In genomic region chr1:58904299-58905125, GRCh38 we compare ENCODE assay signal across 8 cellular contexts.
DNase-seq lines count a peak whose midpoint lies in the region; ATAC-seq, FAIRE-seq and TF ChIP-seq lines count a peak whose summit lies in the region.

No MANE protein-coding gene starts in this region.

- ATAC-seq in activated CD8-positive, alpha-beta T cell treated with anti-CD3 and anti-CD28 coated beads for 36 hours, result no peak
- ATAC-seq in GM21528 (IDR thresholded peaks at IDR 0.05; ENCODE audit: low FRiP score, unreplicated experiment) (no peak), left colon (no peak), GM19324 (IDR thresholded peaks at IDR 0.05; ENCODE audit: low FRiP score, unreplicated experiment) (no peak), HG02885 (IDR thresholded peaks at IDR 0.05; ENCODE audit: poor library complexity, unreplicated experiment) (no peak)

- peak overlapping the region; percentile 67 for H3K4me3 Mint-ChIP-seq in activated CD8-positive, alpha-beta T cell treated with anti-CD3 and anti-CD28 coated beads for 36 hours

- H3K27me3 Mint-ChIP-seq in activated CD8-positive, alpha-beta T cell treated with anti-CD3 and anti-CD28 coated beads for 36 hours, result no peaks in the 10 kb centered on the region

- CTCF ChIA-PET in activated CD8-positive, alpha-beta T cell treated with anti-CD3 and anti-CD28 coated beads for 36 hours (lab: Charles Lee), result interaction anchor here (1.4 kb wide), 1 partner anchor 43 kb away, joined by 3 read pairs; no protein-coding TSS in a partner anchor

- no peaks in the 10 kb centered on the region for H3K36me3 Mint-ChIP-seq in activated CD8-positive, alpha-beta T cell treated with anti-CD3 and anti-CD28 coated beads for 36 hours (ENCODE audit: low read depth)

- peaks cover 11% of the 10 kb centered on the region for H3K4me1 Mint-ChIP-seq in activated CD8-positive, alpha-beta T cell treated with anti-CD3 and anti-CD28 coated beads for 36 hours (ENCODE audit: low read depth)

- H3K9me3 ChIP-seq in hepatocyte (ENCODE audit: low read depth) (no peaks in the 10 kb centered on the region), small intestine (ENCODE audit: control insufficient read depth, low read depth) (no peaks in the 10 kb centered on the region)

- peak overlapping the region; percentile 76 for H3K4me2 ChIP-seq in hepatocyte

- no peak for DNase-seq in H7
- DNase-seq in activated CD8-positive, alpha-beta T cell treated with anti-CD3 and anti-CD28 coated beads for 36 hours, result no peak
- no peak for DNase-seq in hepatocyte (ENCODE audit: low spot score)
- no peak for DNase-seq in small intestine
- no peak for DNase-seq in left colon

- TF ChIP-seq CTCF in activated CD8-positive, alpha-beta T cell treated with anti-CD3 and anti-CD28 coated beads for 36 hours (IDR thresholded peaks at IDR 0.05), result no peak
- TF ChIP-seq CTCF in hepatocyte (IDR thresholded peaks at IDR 0.05; ENCODE audit: poor library complexity), result no peak

- H3K27ac ChIP-seq in hepatocyte (peak overlapping the region; percentile 95), small intestine (ENCODE audit: low read depth in 1 of 2, low read length in 1 of 2) (peak overlapping the region; percentile 93 to 98)

- POLR2A ChIA-PET in activated CD8-positive, alpha-beta T cell treated with anti-CD3 and anti-CD28 coated beads for 36 hours (lab: Charles Lee), result interaction anchor here (1.5 kb wide), 1 partner anchor 120 kb away, joined by 11 read pairs; the partner anchor contains the start of gene JUN

- peak overlapping the region; percentile 65 for H3K4me3 ChIP-seq in H7 (ENCODE audit: insufficient read depth, low read depth, low read length)
- H3K4me3 ChIP-seq in hepatocyte, result peak overlapping the region; percentile 2
- peak overlapping the region in 1 of 2 donors; percentile 30 for H3K4me3 ChIP-seq in small intestine (ENCODE audit: low read depth in 1 of 2, low read length in 2 of 2)

- H3K4me1 ChIP-seq in hepatocyte (ENCODE audit: insufficient read depth) (peaks cover 26% of the 10 kb centered on the region), small intestine (ENCODE audit: control insufficient read depth in 2 of 2, insufficient read depth in 1 of 2, low read depth in 1 of 2, low read length in 1 of 2) (peaks cover 0 to 2% of the 10 kb centered on the region in 2 donors)

- intact Hi-C loops in activated CD8-positive, alpha-beta T cell treated with anti-CD3 and anti-CD28 coated beads for 36 hours (cut with micrococcal nuclease), result no loop called here
- intact Hi-C loops in left colon (cut with DNase I, micrococcal nuclease), result no loop called here

- no peak for FAIRE-seq in small intestine (lab: Jason Lieb, UNC)

- peak overlapping the region; percentile 77 for H3K27ac Mint-ChIP-seq in activated CD8-positive, alpha-beta T cell treated with anti-CD3 and anti-CD28 coated beads for 36 hours

- H3K27me3 ChIP-seq in H7 (ENCODE audit: control insufficient read depth, insufficient read depth, low read length) (peaks cover 2% of the 10 kb centered on the region; the same call in 1 of the 2 replicates), hepatocyte (no peaks in the 10 kb centered on the region), small intestine (ENCODE audit: control insufficient read depth in 2 of 2, insufficient read depth in 2 of 2, low read length in 2 of 2) (no peaks in the 10 kb centered on the region)

- no peaks in the 10 kb centered on the region for H3K9me2 ChIP-seq in hepatocyte (replicated peaks; ENCODE audit: insufficient read depth)

- H3K9me3 Mint-ChIP-seq in activated CD8-positive, alpha-beta T cell treated with anti-CD3 and anti-CD28 coated beads for 36 hours, result no peaks in the 10 kb centered on the region

- H3K36me3 ChIP-seq in H7 (replicated peaks; ENCODE audit: control insufficient read depth, insufficient read depth, low read length) (no peaks in the 10 kb centered on the region), hepatocyte (replicated peaks; ENCODE audit: insufficient read depth, low read depth) (no peaks in the 10 kb centered on the region), small intestine (ENCODE audit: control insufficient read depth in 2 of 2, insufficient read depth in 2 of 2, low read length in 2 of 2) (no peaks in the 10 kb centered on the region)

- WGBS in hepatocyte (ENCODE audit: low lambda C conversion rate, missing lambda C conversion rate), result 71% methylated on average over 8 of the region's 8 CpGs
- WGBS in small intestine, 3 donors, result 50 to 60% (median 56%) methylated on average over 8 of the region's 8 CpGs

- H3K79me2 ChIP-seq in hepatocyte, result no peaks in the 10 kb centered on the region

- H4K20me1 ChIP-seq in hepatocyte (ENCODE audit: insufficient read depth, poor library complexity, severe bottlenecking), result no peaks in the 10 kb centered on the region

- H2AFZ ChIP-seq in hepatocyte, result peak overlapping the region; percentile 30
